ENCODE assay signal across 10 cellular contexts in the genomic region with DNA sequence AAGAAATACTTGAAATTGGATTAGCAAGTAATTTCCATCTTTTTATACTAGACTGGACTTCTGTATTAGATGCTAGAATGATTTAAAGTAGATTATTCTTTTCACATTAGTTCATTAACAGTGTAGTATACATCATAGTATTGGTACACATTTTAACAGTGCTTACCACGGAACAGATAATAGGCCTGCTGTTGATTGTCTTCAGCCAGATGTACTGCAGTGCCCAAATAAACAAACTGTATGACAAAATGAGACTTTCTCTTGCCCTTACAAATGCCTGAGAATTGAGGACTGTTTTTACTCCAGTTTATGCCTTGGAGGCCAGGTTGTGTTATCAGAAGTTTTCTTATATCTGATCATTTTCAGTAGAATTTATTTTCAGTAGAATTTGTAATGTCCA. TPM values are rescaled to one million over a fixed set of nuclear protein-coding genes. Genes with fewer than 3 reads are reported as not detected.
DNase-seq lines count a peak whose midpoint lies in the region; ATAC-seq and TF ChIP-seq lines count a peak whose summit lies in the region.
"Had no signal": no experiment of that assay in that cellular context is flagged by ENCODE, and none has a peak within 500 bp of the region (broad histone marks: within the 10 kb centered on the region; RNA-seq: fewer than 3 reads in every experiment).

No MANE protein-coding gene starts in this region.

- peaks cover 19% of the 10 kb centered on the region for H3K36me3 Mint-ChIP-seq in CD4-positive, CD25-positive, alpha-beta regulatory T cell

- no peaks in the 10 kb centered on the region for H3K9me3 ChIP-seq in CD4-positive, CD25-positive, alpha-beta regulatory T cell (ENCODE audit: control insufficient read depth in 2 of 2, low read length in 2 of 2)
- H3K9me3 ChIP-seq in KOPT-K1 (ENCODE audit: insufficient read depth, low read length, poor library complexity, severe bottlenecking) (no peaks in the 10 kb centered on the region), muscle layer of duodenum (ENCODE audit: control insufficient read depth in 1 of 2, low read length in 2 of 2) (no peaks in the 10 kb centered on the region)
- H3K9me3 ChIP-seq: thyroid gland had no signal

- H3K36me3 ChIP-seq in CD4-positive, CD25-positive, alpha-beta regulatory T cell (ENCODE audit: control insufficient read depth, insufficient read depth, low read length) = peaks cover 1% of the 10 kb centered on the region
- H3K36me3 ChIP-seq in KOPT-K1 (ENCODE audit: insufficient read depth, low read length) = 0 out of 2 replicates have a peak, but pooled peaks cover under 1% of the 10 kb centered on the region
- H3K36me3 ChIP-seq in muscle layer of duodenum (ENCODE audit: control insufficient read depth in 1 of 2, insufficient read depth in 2 of 2, low read length in 2 of 2) = peaks cover 2 to 9% of the 10 kb centered on the region in 2 donors
- H3K36me3 ChIP-seq: thyroid gland had no signal

- H3K27me3 Mint-ChIP-seq in CD4-positive, CD25-positive, alpha-beta regulatory T cell = peaks cover 5% of the 10 kb centered on the region

- H3K4me3 Mint-ChIP-seq in CD4-positive, CD25-positive, alpha-beta regulatory T cell = peak overlapping the region; percentile 88 to 95 (median 92)

- in situ Hi-C loops in astrocyte of the cerebellum (cut with HindIII; ENCODE audit: low sequenced_read_pairs) = no loop called here

- H3K4me1 Mint-ChIP-seq in CD4-positive, CD25-positive, alpha-beta regulatory T cell = peaks cover 16 to 41% (median 31%) of the 10 kb centered on the region in 4 donors

- peaks cover 51% of the 10 kb centered on the region for H3K4me1 ChIP-seq in CD4-positive, CD25-positive, alpha-beta regulatory T cell (ENCODE audit: control insufficient read depth, insufficient read depth, low read length, poor library complexity, severe bottlenecking)
- no peaks in the 10 kb centered on the region for H3K4me1 ChIP-seq in muscle layer of duodenum (ENCODE audit: control insufficient read depth in 1 of 2, insufficient read depth in 2 of 2, low read length in 2 of 2)

- H3K27me3 ChIP-seq in CD4-positive, CD25-positive, alpha-beta regulatory T cell (ENCODE audit: control insufficient read depth, insufficient read depth, low read length) = no peaks in the 10 kb centered on the region
- no peaks in the 10 kb centered on the region for H3K27me3 ChIP-seq in muscle layer of duodenum (ENCODE audit: low read depth, low read length)
- H3K27me3 ChIP-seq: thyroid gland had no signal

- TF ChIP-seq CTCF in astrocyte of the cerebellum (IDR thresholded peaks at IDR 0.05; ENCODE audit: low read depth, low read length, missing control alignments) = no peak

- peak overlapping the region; percentile 91 to 96 (median 92) for H3K27ac Mint-ChIP-seq in CD4-positive, CD25-positive, alpha-beta regulatory T cell

- peak overlapping the region; percentile 99 for H3K4me3 ChIP-seq in CD4-positive, CD25-positive, alpha-beta regulatory T cell (ENCODE audit: low read depth, low read length)
- H3K4me3 ChIP-seq in astrocyte of the cerebellum (ENCODE audit: low read depth, low read length) (peak overlapping the region; percentile 1), muscle layer of duodenum (ENCODE audit: low read depth in 1 of 2, low read length in 2 of 2) (peak overlapping the region; percentile 12 to 38)
- H3K4me3 ChIP-seq: thyroid gland had no signal

- peak overlapping the region; percentile 92 for H3K27ac ChIP-seq in CD4-positive, CD25-positive, alpha-beta regulatory T cell (ENCODE audit: insufficient read depth, low read length, poor library complexity, severe bottlenecking)
- H3K27ac ChIP-seq in KOPT-K1 (ENCODE audit: low read depth, low read length, poor library complexity, severe bottlenecking) (peak overlapping the region; percentile 86), muscle layer of duodenum (ENCODE audit: low read length) (peak overlapping the region; percentile 77)
- H3K27ac ChIP-seq: thyroid gland had no signal

- DNase-seq in CD4-positive, CD25-positive, alpha-beta regulatory T cell = peak in 1 of 3 donors; percentile 36
- DNase-seq in astrocyte of the cerebellum (ENCODE audit: low read depth) (no peak), ecto neural progenitor cell (ENCODE audit: low spot score) (no peak), HuH-7 (ENCODE audit: low spot score) (no peak), GDM1 (lab: John Stamatoyannopoulos, UW) (no peak)
- no peak for DNase-seq in activated CD4-positive, CD25-positive, alpha-beta regulatory T cell treated with anti-CD3 and anti-CD28 coated beads, Interleukin-2, amount 50 U/mL, for 72 hours
- DNase-seq: thyroid gland had no signal

- ATAC-seq in CD4-positive, CD25-positive, alpha-beta regulatory T cell (ENCODE audit: low read depth in 2 of 2) = no peak

- peaks cover 0 to 1% (median 0%) of the 10 kb centered on the region in 7 donors for H3K9me3 Mint-ChIP-seq in CD4-positive, CD25-positive, alpha-beta regulatory T cell

RNA-seq across cellular contexts. Expression of a gene that starts 0.6 kb away (rescaled TPM):
- 77.4 TPM for total RNA-seq in CD4-positive, CD25-positive, alpha-beta regulatory T cell
- polyA plus RNA-seq in CD4-positive, CD25-positive, alpha-beta regulatory T cell = 100 to 1,000 TPM in 1 of 4 donors, 10 to 100 TPM in 3; 47.5 to 111 (median 64.7) TPM

RNA-seq across cellular contexts. Expression of a gene that starts 6.9 kb away (rescaled TPM):
- 132 TPM for total RNA-seq in CD4-positive, CD25-positive, alpha-beta regulatory T cell
- 100 to 1,000 TPM in 3 of 4 donors, 10 to 100 TPM in 1; 83.8 to 106 (median 102) TPM for polyA plus RNA-seq in CD4-positive, CD25-positive, alpha-beta regulatory T cell
- total RNA-seq: chondrocyte had no signal

RNA-seq across cellular contexts. Expression of a gene that starts 23.8 kb away (rescaled TPM):
- total RNA-seq in CD4-positive, CD25-positive, alpha-beta regulatory T cell = 1.3 TPM
- under 1 TPM in 2 of 4 donors, not detected in 2; 0.15 to 0.33 TPM for polyA plus RNA-seq in CD4-positive, CD25-positive, alpha-beta regulatory T cell
- total RNA-seq: chondrocyte had no signal

Comparison
In these comparisons a context has a peak if more than half of its experiments do, and no peak if none do; other contexts are left out.
1. H3K4me3 ChIP-seq: peak in every context shown above with its lines; median percentile 99 in CD4-positive, CD25-positive, alpha-beta regulatory T cell; 25 in muscle layer of duodenum; 1 in astrocyte of the cerebellum.